Comparison of ENCODE assay signal across 14 cellular contexts in genomic region chr13:99352351-99353271, GRCh38. TPM values are rescaled to one million over a fixed set of nuclear protein-coding genes. Genes with fewer than 3 reads are reported as not detected.
DNase-seq lines count a peak whose midpoint lies in the region; ATAC-seq, FAIRE-seq and TF ChIP-seq lines count a peak whose summit lies in the region.
"Had no signal": no experiment of that assay in that cellular context is flagged by ENCODE, and none has a peak within 500 bp of the region (broad histone marks: within the 10 kb centered on the region; RNA-seq: fewer than 3 reads in every experiment).

No MANE protein-coding gene starts in this region.

- H3K4me1 ChIP-seq in endodermal cell (ENCODE audit: control insufficient read depth, insufficient read depth, low read length), result no peaks in the 10 kb centered on the region

- H3K36me3 Mint-ChIP-seq in activated CD8-positive, alpha-beta T cell treated with anti-CD3 and anti-CD28 coated beads for 36 hours (ENCODE audit: low read depth), result peaks cover 65% of the 10 kb centered on the region
- H3K36me3 Mint-ChIP-seq in endodermal cell (ENCODE audit: low read depth), result peaks cover 47% of the 10 kb centered on the region

- H3K27ac ChIP-seq in endodermal cell (ENCODE audit: low read depth, low read length), result no peak overlapping the region
- H3K27ac ChIP-seq: tibial artery had no signal

- no peak for TF ChIP-seq CTCF in activated CD8-positive, alpha-beta T cell treated with anti-CD3 and anti-CD28 coated beads for 36 hours (IDR thresholded peaks at IDR 0.05)
- TF ChIP-seq CTCF in endodermal cell (conservative IDR thresholded peaks at IDR 0.05), result peak; percentile 30

- H3K4me1 Mint-ChIP-seq in activated CD8-positive, alpha-beta T cell treated with anti-CD3 and anti-CD28 coated beads for 36 hours (ENCODE audit: low read depth), result peaks cover 84% of the 10 kb centered on the region
- H3K4me1 Mint-ChIP-seq in endodermal cell, result peaks cover under 1% of the 10 kb centered on the region

- H3K9me3 Mint-ChIP-seq in activated CD8-positive, alpha-beta T cell treated with anti-CD3 and anti-CD28 coated beads for 36 hours, result no peaks in the 10 kb centered on the region
- H3K9me3 Mint-ChIP-seq in endodermal cell, result no peaks in the 10 kb centered on the region

- WGBS in endodermal cell (ENCODE audit: insufficient coverage in 1 of 2, insufficient read length in 1 of 2), 2 experiments, result 89 to 93% methylated on average over 12 to 17 of the region's 17 CpGs

- intact Hi-C loops in activated CD8-positive, alpha-beta T cell treated with anti-CD3 and anti-CD28 coated beads for 36 hours (cut with micrococcal nuclease), result loop anchor here (5.0 kb wide), 2 partner anchors 40 to 80 kb away; no protein-coding TSS in a partner anchor

- POLR2A ChIA-PET in activated CD8-positive, alpha-beta T cell treated with anti-CD3 and anti-CD28 coated beads for 36 hours (lab: Charles Lee), result interaction anchor here (0.7 to 3.8 kb wide), 19 partner anchors 11 to 82 kb away, joined by 3 to 26 read pairs (median 5); partner anchors contain the start of gene GPR183

- CTCF ChIA-PET in activated CD8-positive, alpha-beta T cell treated with anti-CD3 and anti-CD28 coated beads for 36 hours (lab: Charles Lee), result interaction anchor here (0.7 to 3.3 kb wide), 20 partner anchors 8 to 176 kb away, joined by 3 to 27 read pairs (median 4); no protein-coding TSS in a partner anchor

- no peaks in the 10 kb centered on the region for H3K9me3 ChIP-seq in endodermal cell (ENCODE audit: control insufficient read depth, low read length)
- H3K9me3 ChIP-seq: tibial artery had no signal

- peaks cover 66% of the 10 kb centered on the region for H3K36me3 ChIP-seq in endodermal cell (ENCODE audit: control insufficient read depth, insufficient read depth, low read length)

- ATAC-seq in activated CD8-positive, alpha-beta T cell treated with anti-CD3 and anti-CD28 coated beads for 36 hours, result peak; percentile 4

- FAIRE-seq in frontal cortex (lab: Jason Lieb, UNC), result no peak
- FAIRE-seq: H54, small intestine had no signal

- no peak overlapping the region for H3K9ac ChIP-seq in endodermal cell (ENCODE audit: extremely low read depth, low read length, poor library complexity, severe bottlenecking)

- H3K27me3 Mint-ChIP-seq in activated CD8-positive, alpha-beta T cell treated with anti-CD3 and anti-CD28 coated beads for 36 hours, result no peaks in the 10 kb centered on the region
- H3K27me3 Mint-ChIP-seq in endodermal cell (ENCODE audit: insufficient read depth), result no peaks in the 10 kb centered on the region

- DNase-seq in activated naive CD4-positive, alpha-beta T cell treated with Interleukin-2 at 50 U/mL for 16 hours, result peak; percentile 46
- DNase-seq in activated naive CD4-positive, alpha-beta T cell (lab: John Stamatoyannopoulos, UW), result no peak
- DNase-seq in activated CD8-positive, alpha-beta T cell treated with anti-CD3 and anti-CD28 coated beads for 36 hours, result peak; percentile 57
- peak; percentile 38 for DNase-seq in endodermal cell
- peak; percentile 22 for DNase-seq in stimulated activated naive CD4-positive, alpha-beta T cell treated with Interleukin-2 at 50 U/mL for 16 hours (lab: John Stamatoyannopoulos, UW)
- no peak for DNase-seq in frontal cortex (ENCODE audit: low spot score in 2 of 2)
- DNase-seq in GF-D8 (lab: John Stamatoyannopoulos, UW), result no peak
- DNase-seq in activated CD8-positive, alpha-beta memory T cell treated with anti-CD3 and anti-CD28 coated beads, Interleukin-2, amount 50 U/mL, for 4 hours, result no peak
- DNase-seq: anterior cingulate cortex, NCI-H187 treated with DMSO at 0.1 percent for 48 hours, NCI-H526, tibial artery had no signal

- peak overlapping the region; percentile 84 for H3K27ac Mint-ChIP-seq in activated CD8-positive, alpha-beta T cell treated with anti-CD3 and anti-CD28 coated beads for 36 hours
- peak overlapping the region; percentile 64 for H3K27ac Mint-ChIP-seq in endodermal cell

- H3K4me3 Mint-ChIP-seq in activated CD8-positive, alpha-beta T cell treated with anti-CD3 and anti-CD28 coated beads for 36 hours, result no peak overlapping the region
- H3K4me3 Mint-ChIP-seq in endodermal cell, result no peak overlapping the region

- no peaks in the 10 kb centered on the region for H3K27me3 ChIP-seq in endodermal cell (ENCODE audit: control insufficient read depth, insufficient read depth, low read length, poor library complexity, severe bottlenecking)
- H3K27me3 ChIP-seq: tibial artery had no signal

- H3K4me3 ChIP-seq in endodermal cell (ENCODE audit: low read length), result no peak overlapping the region
- H3K4me3 ChIP-seq: tibial artery had no signal

RNA-seq across cellular contexts. Expression of gene GPR183, which starts 45.4 kb away (rescaled TPM):
- 10 to 100 TPM in 1 of 2 experiments, 1 to 10 TPM in 1; 8.6 to 10.0 TPM for total RNA-seq in activated CD8-positive, alpha-beta T cell treated with anti-CD3 and anti-CD28 coated beads for 36 hours
- total RNA-seq in endodermal cell (under 1 TPM in 1 of 2 donors, not detected in 1; 0.62 TPM), frontal cortex (0.82 TPM)
- polyA plus RNA-seq in endodermal cell (2013, experiment 1 of 2), result 0.18 TPM
- 0.29 TPM for polyA plus RNA-seq in endodermal cell (2013, experiment 2 of 2)

Comparison
In these comparisons a context has a peak if more than half of its experiments do, and no peak if none do; other contexts are left out.
1. DNase-seq: peak in activated naive CD4-positive, alpha-beta T cell treated with Interleukin-2 at 50 U/mL for 16 hours (single experiment), activated CD8-positive, alpha-beta T cell treated with anti-CD3 and anti-CD28 coated beads for 36 hours (single experiment), endodermal cell (single experiment) and stimulated activated naive CD4-positive, alpha-beta T cell treated with Interleukin-2 at 50 U/mL for 16 hours (single experiment); none in activated naive CD4-positive, alpha-beta T cell (0 of 4), frontal cortex (0 of 2), GF-D8 (single experiment) and activated CD8-positive, alpha-beta memory T cell treated with anti-CD3 and anti-CD28 coated beads, Interleukin-2, amount 50 U/mL, for 4 hours (single experiment).